In genomic region chr1:65253800-65254319, GRCh38 we compare ENCODE assay signal across 8 cellular contexts. TPM values are rescaled to one million over a fixed set of nuclear protein-coding genes. Genes with fewer than 3 reads are reported as not detected.
DNase-seq lines count a peak whose midpoint lies in the region; ATAC-seq and TF ChIP-seq lines count a peak whose summit lies in the region.

No MANE protein-coding gene starts in this region.

- TF ChIP-seq CTCF in GM06990 (IDR thresholded peaks at IDR 0.05; ENCODE audit: insufficient read depth, low read length, poor library complexity, severe bottlenecking), result no peak
- TF ChIP-seq CTCF in neural progenitor cell (IDR thresholded peaks at IDR 0.05), result no peak

- peak overlapping the region; percentile 88 for H3K4me2 ChIP-seq in neural progenitor cell

- WGBS in ectodermal cell, 2 experiments, result 9% methylated on average over 15 of the region's 15 CpGs

- no peaks in the 10 kb centered on the region for H3K36me3 ChIP-seq in GM06990 (ENCODE audit: control insufficient read depth, insufficient read depth, low read length)
- H3K36me3 ChIP-seq in ectodermal cell (ENCODE audit: control insufficient read depth, insufficient read depth, low read length), result no peaks in the 10 kb centered on the region
- H3K36me3 ChIP-seq in neural progenitor cell, result no peaks in the 10 kb centered on the region

- no peak overlapping the region for H3K27ac Mint-ChIP-seq in neural progenitor cell

- H3K4me1 ChIP-seq in ectodermal cell (ENCODE audit: control insufficient read depth, insufficient read depth, low read length), result peaks cover 5% of the 10 kb centered on the region
- H3K4me1 ChIP-seq in neural progenitor cell, result peaks cover 19% of the 10 kb centered on the region

- peaks cover 3% of the 10 kb centered on the region for H4K20me1 ChIP-seq in neural progenitor cell (ENCODE audit: low read depth)

- no peak overlapping the region for H3K9ac ChIP-seq in neural progenitor cell

- H3K9me3 Mint-ChIP-seq in neural progenitor cell, result no peaks in the 10 kb centered on the region

- peak overlapping the region; percentile 98 for H2AFZ ChIP-seq in neural progenitor cell (replicated peaks)

- H3K27ac ChIP-seq in ectodermal cell (ENCODE audit: insufficient read depth, low read depth, low read length, poor library complexity, severe bottlenecking), result no peak overlapping the region
- no peak overlapping the region for H3K27ac ChIP-seq in neural progenitor cell

- H3K4me3 Mint-ChIP-seq in neural progenitor cell, result peak overlapping the region; percentile 90

- H3K36me3 Mint-ChIP-seq in neural progenitor cell, result no peaks in the 10 kb centered on the region

- H3K9me3 ChIP-seq in ectodermal cell (ENCODE audit: control insufficient read depth, low read length) (no peaks in the 10 kb centered on the region), neural progenitor cell (ENCODE audit: low read depth) (no peaks in the 10 kb centered on the region)

- peaks cover 9% of the 10 kb centered on the region for H3K27me3 Mint-ChIP-seq in neural progenitor cell (ENCODE audit: insufficient read depth, low read depth)

- peaks cover 21% of the 10 kb centered on the region for H3K79me2 ChIP-seq in neural progenitor cell (ENCODE audit: low read depth)

- no peaks in the 10 kb centered on the region for H3K27me3 ChIP-seq in GM06990 (replicated peaks; ENCODE audit: control insufficient read depth, insufficient read depth, low read length)
- peaks cover 18% of the 10 kb centered on the region for H3K27me3 ChIP-seq in ectodermal cell (ENCODE audit: control insufficient read depth, insufficient read depth, low read length, poor library complexity, severe bottlenecking)
- peaks cover 13% of the 10 kb centered on the region for H3K27me3 ChIP-seq in neural progenitor cell

- peak overlapping the region; percentile 76 for H3K4me3 ChIP-seq in GM06990 (replicated peaks; ENCODE audit: low read depth, low read length)
- H3K4me3 ChIP-seq in ectodermal cell (ENCODE audit: insufficient read depth, low read depth, low read length), result peak overlapping the region; percentile 61
- peak overlapping the region; percentile 85 for H3K4me3 ChIP-seq in neural progenitor cell

- no peak for DNase-seq in GM06990 (ENCODE audit: extremely low read depth, insufficient read length)
- peak; percentile 13 for DNase-seq in NCI-H1694 (lab: John Stamatoyannopoulos, UW)
- DNase-seq in neural progenitor cell (ENCODE audit: low spot score), result no peak
- DNase-seq in NCI-H524 treated with DMSO at 0.1 percent for 48 hours (lab: John Stamatoyannopoulos, UW), result no peak
- DNase-seq in HuH-7.5 (ENCODE audit: low spot score), result no peak
- no peak for DNase-seq in NCI-H82 treated with DMSO at 0.1 percent for 48 hours (lab: John Stamatoyannopoulos, UW; ENCODE audit: unreplicated experiment)

- H3K4me1 Mint-ChIP-seq in neural progenitor cell, result peaks cover 11% of the 10 kb centered on the region

- peak; percentile 24 for ATAC-seq in GM21786 (IDR thresholded peaks at IDR 0.05; ENCODE audit: unreplicated experiment)

- peaks cover 8% of the 10 kb centered on the region for H3F3A ChIP-seq in neural progenitor cell (ENCODE audit: low read depth)

RNA-seq across cellular contexts. Expression of gene DNAJC6, which starts 55.5 kb away (rescaled TPM):
- 6.0 TPM for polyA plus RNA-seq in ectodermal cell (2013, experiment 1 of 4)
- 8.4 TPM for polyA plus RNA-seq in ectodermal cell (2013, experiment 2 of 4)
- polyA plus RNA-seq in ectodermal cell (2013, experiment 3 of 4), result 4.8 TPM
- polyA plus RNA-seq in ectodermal cell (2013, experiment 4 of 4), result 4.9 TPM
- total RNA-seq in neural progenitor cell (ENCODE audit: low replicate concordance), result 13.0 and 21.9 TPM in 2 replicates
